ENCODE assay signal across 1 cellular context in the genomic region with DNA sequence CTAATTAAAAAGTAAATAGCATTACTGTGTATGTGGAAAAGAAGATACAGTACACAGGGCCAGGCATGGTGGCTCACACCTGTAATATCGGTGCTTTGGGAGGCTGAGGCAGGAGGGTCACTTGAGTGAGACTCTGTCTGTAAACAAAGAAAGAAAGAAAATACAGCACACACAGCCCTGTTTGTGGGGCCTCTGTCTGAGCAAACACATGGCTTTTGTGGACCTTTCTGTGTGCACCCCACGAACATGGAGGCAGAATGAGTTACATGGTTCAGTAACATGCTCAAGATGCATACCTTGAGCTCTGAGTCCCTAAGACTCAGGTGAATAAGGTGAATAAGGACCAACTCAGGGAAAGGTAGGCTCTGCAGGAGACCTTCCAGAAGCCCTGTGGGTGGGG.
TF ChIP-seq lines count a peak whose summit lies in the region.

No MANE protein-coding gene starts in this region.

TF ChIP-seq in GM23338, 12 proteins besides CTCF, POLR2A, EP300 and RAD21 (continued from another document):
- TF ChIP-seq, protein P1, sequence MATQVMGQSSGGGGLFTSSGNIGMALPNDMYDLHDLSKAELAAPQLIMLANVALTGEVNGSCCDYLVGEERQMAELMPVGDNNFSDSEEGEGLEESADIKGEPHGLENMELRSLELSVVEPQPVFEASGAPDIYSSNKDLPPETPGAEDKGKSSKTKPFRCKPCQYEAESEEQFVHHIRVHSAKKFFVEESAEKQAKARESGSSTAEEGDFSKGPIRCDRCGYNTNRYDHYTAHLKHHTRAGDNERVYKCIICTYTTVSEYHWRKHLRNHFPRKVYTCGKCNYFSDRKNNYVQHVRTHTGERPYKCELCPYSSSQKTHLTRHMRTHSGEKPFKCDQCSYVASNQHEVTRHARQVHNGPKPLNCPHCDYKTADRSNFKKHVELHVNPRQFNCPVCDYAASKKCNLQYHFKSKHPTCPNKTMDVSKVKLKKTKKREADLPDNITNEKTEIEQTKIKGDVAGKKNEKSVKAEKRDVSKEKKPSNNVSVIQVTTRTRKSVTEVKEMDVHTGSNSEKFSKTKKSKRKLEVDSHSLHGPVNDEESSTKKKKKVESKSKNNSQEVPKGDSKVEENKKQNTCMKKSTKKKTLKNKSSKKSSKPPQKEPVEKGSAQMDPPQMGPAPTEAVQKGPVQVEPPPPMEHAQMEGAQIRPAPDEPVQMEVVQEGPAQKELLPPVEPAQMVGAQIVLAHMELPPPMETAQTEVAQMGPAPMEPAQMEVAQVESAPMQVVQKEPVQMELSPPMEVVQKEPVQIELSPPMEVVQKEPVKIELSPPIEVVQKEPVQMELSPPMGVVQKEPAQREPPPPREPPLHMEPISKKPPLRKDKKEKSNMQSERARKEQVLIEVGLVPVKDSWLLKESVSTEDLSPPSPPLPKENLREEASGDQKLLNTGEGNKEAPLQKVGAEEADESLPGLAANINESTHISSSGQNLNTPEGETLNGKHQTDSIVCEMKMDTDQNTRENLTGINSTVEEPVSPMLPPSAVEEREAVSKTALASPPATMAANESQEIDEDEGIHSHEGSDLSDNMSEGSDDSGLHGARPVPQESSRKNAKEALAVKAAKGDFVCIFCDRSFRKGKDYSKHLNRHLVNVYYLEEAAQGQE (IDR thresholded peaks at IDR 0.05; ENCODE audit: unreplicated experiment), result no peak
- no peak for TF ChIP-seq EZH2phosphoT487 (IDR thresholded peaks at IDR 0.05; ENCODE audit: unreplicated experiment)
- no peak for TF ChIP-seq CREB1 (CRISPR knock-in tag; IDR thresholded peaks at IDR 0.05; ENCODE audit: low read depth)
